ENCODE assay signal across 1 cellular context in genomic region chr11:63938481-63939350, GRCh38.
TF ChIP-seq lines count a peak whose summit lies in the region.

NAA40 (plus strand) TSS chr11:63939002; CDS start chr11:63939097, 95 bp downstream.

TF ChIP-seq in HEK293, 187 proteins besides CTCF, POLR2A, EP300 and RAD21 (continued from another document):
- TF ChIP-seq ZBTB44 (tag by site-specific recombination; IDR thresholded peaks at IDR 0.05), result 0 out of 2 replicates have a peak, but pooled peaks have one; percentile 25
- TF ChIP-seq ZIC2 (tag by site-specific recombination; IDR thresholded peaks at IDR 0.05), result peak; percentile 40; the same call in 1 of the 2 replicates
- peak; percentile 11 for TF ChIP-seq ZXDB (tag by site-specific recombination; IDR thresholded peaks at IDR 0.05)
- TF ChIP-seq, protein P1, sequence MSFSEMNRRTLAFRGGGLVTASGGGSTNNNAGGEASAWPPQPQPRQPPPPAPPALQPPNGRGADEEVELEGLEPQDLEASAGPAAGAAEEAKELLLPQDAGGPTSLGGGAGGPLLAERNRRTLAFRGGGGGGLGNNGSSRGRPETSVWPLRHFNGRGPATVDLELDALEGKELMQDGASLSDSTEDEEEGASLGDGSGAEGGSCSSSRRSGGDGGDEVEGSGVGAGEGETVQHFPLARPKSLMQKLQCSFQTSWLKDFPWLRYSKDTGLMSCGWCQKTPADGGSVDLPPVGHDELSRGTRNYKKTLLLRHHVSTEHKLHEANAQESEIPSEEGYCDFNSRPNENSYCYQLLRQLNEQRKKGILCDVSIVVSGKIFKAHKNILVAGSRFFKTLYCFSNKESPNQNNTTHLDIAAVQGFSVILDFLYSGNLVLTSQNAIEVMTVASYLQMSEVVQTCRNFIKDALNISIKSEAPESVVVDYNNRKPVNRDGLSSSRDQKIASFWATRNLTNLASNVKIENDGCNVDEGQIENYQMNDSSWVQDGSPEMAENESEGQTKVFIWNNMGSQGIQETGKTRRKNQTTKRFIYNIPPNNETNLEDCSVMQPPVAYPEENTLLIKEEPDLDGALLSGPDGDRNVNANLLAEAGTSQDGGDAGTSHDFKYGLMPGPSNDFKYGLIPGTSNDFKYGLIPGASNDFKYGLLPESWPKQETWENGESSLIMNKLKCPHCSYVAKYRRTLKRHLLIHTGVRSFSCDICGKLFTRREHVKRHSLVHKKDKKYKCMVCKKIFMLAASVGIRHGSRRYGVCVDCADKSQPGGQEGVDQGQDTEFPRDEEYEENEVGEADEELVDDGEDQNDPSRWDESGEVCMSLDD (tag by site-specific recombination; IDR thresholded peaks at IDR 0.05), result peak; percentile 67
- TF ChIP-seq MZF1 (tag by site-specific recombination; IDR thresholded peaks at IDR 0.05; ENCODE audit: borderline replicate concordance), result no peak
- TF ChIP-seq KLF16 (tag by site-specific recombination; IDR thresholded peaks at IDR 0.05), result 0 out of 2 replicates have a peak, but pooled peaks have one; percentile 11
- TF ChIP-seq, protein P2, sequence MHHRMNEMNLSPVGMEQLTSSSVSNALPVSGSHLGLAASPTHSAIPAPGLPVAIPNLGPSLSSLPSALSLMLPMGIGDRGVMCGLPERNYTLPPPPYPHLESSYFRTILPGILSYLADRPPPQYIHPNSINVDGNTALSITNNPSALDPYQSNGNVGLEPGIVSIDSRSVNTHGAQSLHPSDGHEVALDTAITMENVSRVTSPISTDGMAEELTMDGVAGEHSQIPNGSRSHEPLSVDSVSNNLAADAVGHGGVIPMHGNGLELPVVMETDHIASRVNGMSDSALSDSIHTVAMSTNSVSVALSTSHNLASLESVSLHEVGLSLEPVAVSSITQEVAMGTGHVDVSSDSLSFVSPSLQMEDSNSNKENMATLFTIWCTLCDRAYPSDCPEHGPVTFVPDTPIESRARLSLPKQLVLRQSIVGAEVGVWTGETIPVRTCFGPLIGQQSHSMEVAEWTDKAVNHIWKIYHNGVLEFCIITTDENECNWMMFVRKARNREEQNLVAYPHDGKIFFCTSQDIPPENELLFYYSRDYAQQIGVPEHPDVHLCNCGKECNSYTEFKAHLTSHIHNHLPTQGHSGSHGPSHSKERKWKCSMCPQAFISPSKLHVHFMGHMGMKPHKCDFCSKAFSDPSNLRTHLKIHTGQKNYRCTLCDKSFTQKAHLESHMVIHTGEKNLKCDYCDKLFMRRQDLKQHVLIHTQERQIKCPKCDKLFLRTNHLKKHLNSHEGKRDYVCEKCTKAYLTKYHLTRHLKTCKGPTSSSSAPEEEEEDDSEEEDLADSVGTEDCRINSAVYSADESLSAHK (tag by site-specific recombination; IDR thresholded peaks at IDR 0.05), result no peak
- TF ChIP-seq ZNF596 (tag by site-specific recombination; IDR thresholded peaks at IDR 0.05), result no peak
- TF ChIP-seq ZNF843 (tag by site-specific recombination; IDR thresholded peaks at IDR 0.05), result no peak
- TF ChIP-seq ZNF341 (tag by site-specific recombination; IDR thresholded peaks at IDR 0.05; ENCODE audit: low read depth), result peak; percentile 100
- peak; percentile 72 for TF ChIP-seq ZNF449 (tag by site-specific recombination; IDR thresholded peaks at IDR 0.05)
- 0 out of 2 replicates have a peak, but pooled peaks have one; percentile 23 for TF ChIP-seq ZNF76 (tag by site-specific recombination; IDR thresholded peaks at IDR 0.05; ENCODE audit: borderline replicate concordance, low read depth)
- peak; percentile 47; the same call in 1 of the 2 replicates for TF ChIP-seq KLF10 (tag by site-specific recombination; IDR thresholded peaks at IDR 0.05)
- peak; percentile 84 for TF ChIP-seq PATZ1 (tag by site-specific recombination; IDR thresholded peaks at IDR 0.05)
- no peak for TF ChIP-seq ZNF558 (tag by site-specific recombination; IDR thresholded peaks at IDR 0.05)
- peak; percentile 60; the same call in 1 of the 2 replicates for TF ChIP-seq HIC1 (tag by site-specific recombination; IDR thresholded peaks at IDR 0.05)
- TF ChIP-seq ZNF398 (tag by site-specific recombination; IDR thresholded peaks at IDR 0.05), result peak; percentile 49
